Comparison of ENCODE assay signal across 8 cellular contexts in the genomic region with DNA sequence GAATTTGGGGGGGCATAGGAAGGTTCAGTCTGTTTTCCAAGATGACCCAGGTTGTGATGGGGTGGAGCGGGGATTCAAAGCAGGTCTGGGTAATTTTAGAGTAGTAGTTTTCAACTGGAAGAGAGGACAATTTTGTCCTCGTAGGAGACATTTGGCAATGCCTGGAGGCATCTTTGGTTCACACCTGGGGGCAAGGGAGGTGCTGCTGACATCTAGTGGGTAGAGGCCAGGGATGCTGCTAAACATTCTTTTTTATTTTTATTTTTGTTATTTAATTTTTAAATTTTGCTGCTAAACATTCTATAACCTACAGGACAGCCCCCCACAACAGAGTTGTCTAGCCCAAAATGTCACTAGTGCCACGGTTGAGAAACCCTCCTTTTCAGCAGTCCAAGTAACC. TPM values are rescaled to one million over a fixed set of nuclear protein-coding genes. Genes with fewer than 3 reads are reported as not detected.
DNase-seq lines count a peak whose midpoint lies in the region; ATAC-seq and TF ChIP-seq lines count a peak whose summit lies in the region.

No MANE protein-coding gene starts in this region.

- POLR2A ChIA-PET in SK-N-SH (lab: Yijun Ruan, JAX): no interaction called here

- H4K20me1 ChIP-seq in SK-N-SH (ENCODE audit: insufficient read depth): peaks cover 44% of the 10 kb centered on the region

- CTCF ChIA-PET in SK-N-SH (lab: Yijun Ruan, JAX): no interaction called here

- no peak for TF ChIP-seq RAD21 in SK-N-SH (IDR thresholded peaks at IDR 0.05; ENCODE audit: low read length)

- H3K27me3 ChIP-seq in SK-N-SH (ENCODE audit: insufficient read depth) (no peaks in the 10 kb centered on the region; the same call in 1 of the 2 replicates), spleen (replicated peaks in 1 of 7) (peaks cover 0 to 16% (median under 1%) of the 10 kb centered on the region in 7 donors)

- WGBS in SK-N-SH (ENCODE audit: low lambda C conversion rate): 83% methylated on average over 3 of the region's 3 CpGs
- 52 to 57% (median 53%) methylated on average over 3 of the region's 3 CpGs for WGBS in spleen, 5 donors

- H3K9me3 ChIP-seq in SK-N-SH (no peaks in the 10 kb centered on the region), spleen (no peaks in the 10 kb centered on the region)

- peak overlapping the region; percentile 94; the same call in 1 of the 2 replicates for H3K9ac ChIP-seq in SK-N-SH

- H3K9me2 ChIP-seq in SK-N-SH: no peaks in the 10 kb centered on the region

- H3K4me3 ChIP-seq in SK-N-SH (ENCODE audit: low read depth in 2 of 2, low read length in 1 of 2): no peak overlapping the region; a peak in 1 of 4 replicates
- H3K4me3 ChIP-seq in spleen: peak overlapping the region in 5 of 8 donors; percentile 54 to 84 (median 58)

- peaks cover 66% of the 10 kb centered on the region for H3K79me2 ChIP-seq in SK-N-SH (ENCODE audit: insufficient read depth)

- H3K27ac ChIP-seq in SK-N-SH (ENCODE audit: low read depth in 2 of 2, low read length in 1 of 2) (no peak overlapping the region), epithelial cell of prostate (peak overlapping the region; percentile 85), spleen (peak overlapping the region in 4 of 8 donors; percentile 92 to 97 (median 96))

- H2AFZ ChIP-seq in SK-N-SH (ENCODE audit: low read depth): no peak overlapping the region

- TF ChIP-seq CTCF in SK-N-SH (IDR thresholded peaks at IDR 0.05) (no peak; the same call in 1 of the 2 replicates), spleen (IDR thresholded peaks at IDR 0.05 in 8 of 11, conservative IDR thresholded peaks at IDR 0.05 in 3 of 11) (no peak)

- ATAC-seq in SK-N-SH treated with all-trans-retinoic acid at 6 μM for 48 hours (no peak), GM18867 (IDR thresholded peaks at IDR 0.05; ENCODE audit: unreplicated experiment) (no peak)

- TF ChIP-seq POLR2A in spleen (IDR thresholded peaks at IDR 0.05): no peak

- peaks cover 2 to 22% of the 10 kb centered on the region in 2 experiments for H3K4me1 ChIP-seq in SK-N-SH (ENCODE audit: control insufficient read depth in 1 of 2, insufficient read depth in 2 of 2, low read depth in 1 of 2, low read length in 1 of 2)
- H3K4me1 ChIP-seq in spleen: peaks cover 22 to 66% (median 58%) of the 10 kb centered on the region in 6 donors

- TF ChIP-seq EP300 in SK-N-SH (IDR thresholded peaks at IDR 0.05; ENCODE audit: borderline replicate concordance in 1 of 2, low read depth in 1 of 2, low read length in 1 of 2): no peak

- H3K4me2 ChIP-seq in SK-N-SH: peak overlapping the region; percentile 94

- no peaks in the 10 kb centered on the region for H3K36me3 ChIP-seq in SK-N-SH (replicated peaks in 1 of 2; ENCODE audit: control insufficient read depth in 1 of 2, insufficient read depth in 2 of 2, low read length in 1 of 2)
- no peaks in the 10 kb centered on the region for H3K36me3 ChIP-seq in spleen

- no peak for DNase-seq in SK-N-SH
- peak; percentile 60 for DNase-seq in RPMI8226
- no peak for DNase-seq in epithelial cell of prostate (ENCODE audit: low read depth, low spot score)
- no peak for DNase-seq in spleen
- DNase-seq in NCI-H526 treated with DMSO at 0.1 percent for 48 hours (lab: John Stamatoyannopoulos, UW): no peak
- no peak for DNase-seq in GM19240 (ENCODE audit: insufficient read length, low spot score)

- no peaks in the 10 kb centered on the region for H3F3A ChIP-seq in SK-N-SH (replicated peaks; ENCODE audit: insufficient read depth)

- intact Hi-C loops in spleen (cut with DNase I; ENCODE audit: low total_unique reads): no loop called here

TF ChIP-seq in SK-N-SH, 30 proteins besides CTCF, POLR2A, EP300 and RAD21:
- TF ChIP-seq MEF2A (IDR thresholded peaks at IDR 0.05; ENCODE audit: borderline replicate concordance, low read depth) (no peak), RXRA (IDR thresholded peaks at IDR 0.05; ENCODE audit: borderline replicate concordance, low read depth) (no peak), NFIC (IDR thresholded peaks at IDR 0.05; ENCODE audit: borderline replicate concordance) (no peak), JUND (IDR thresholded peaks at IDR 0.05) (no peak), SIN3A (IDR thresholded peaks at IDR 0.05; ENCODE audit: borderline replicate concordance, low read depth, low read length) (no peak), FOSL2 (IDR thresholded peaks at IDR 0.05; ENCODE audit: borderline replicate concordance, low read depth) (no peak)

TF ChIP-seq in SK-N-SH treated with all-trans-retinoic acid at 6 μM for 48 hours, 23 proteins besides CTCF, POLR2A, EP300 and RAD21 (continues in another document):
- no peak for TF ChIP-seq ZC3H10 (CRISPR knock-in tag; IDR thresholded peaks at IDR 0.05)
- TF ChIP-seq, protein P1, sequence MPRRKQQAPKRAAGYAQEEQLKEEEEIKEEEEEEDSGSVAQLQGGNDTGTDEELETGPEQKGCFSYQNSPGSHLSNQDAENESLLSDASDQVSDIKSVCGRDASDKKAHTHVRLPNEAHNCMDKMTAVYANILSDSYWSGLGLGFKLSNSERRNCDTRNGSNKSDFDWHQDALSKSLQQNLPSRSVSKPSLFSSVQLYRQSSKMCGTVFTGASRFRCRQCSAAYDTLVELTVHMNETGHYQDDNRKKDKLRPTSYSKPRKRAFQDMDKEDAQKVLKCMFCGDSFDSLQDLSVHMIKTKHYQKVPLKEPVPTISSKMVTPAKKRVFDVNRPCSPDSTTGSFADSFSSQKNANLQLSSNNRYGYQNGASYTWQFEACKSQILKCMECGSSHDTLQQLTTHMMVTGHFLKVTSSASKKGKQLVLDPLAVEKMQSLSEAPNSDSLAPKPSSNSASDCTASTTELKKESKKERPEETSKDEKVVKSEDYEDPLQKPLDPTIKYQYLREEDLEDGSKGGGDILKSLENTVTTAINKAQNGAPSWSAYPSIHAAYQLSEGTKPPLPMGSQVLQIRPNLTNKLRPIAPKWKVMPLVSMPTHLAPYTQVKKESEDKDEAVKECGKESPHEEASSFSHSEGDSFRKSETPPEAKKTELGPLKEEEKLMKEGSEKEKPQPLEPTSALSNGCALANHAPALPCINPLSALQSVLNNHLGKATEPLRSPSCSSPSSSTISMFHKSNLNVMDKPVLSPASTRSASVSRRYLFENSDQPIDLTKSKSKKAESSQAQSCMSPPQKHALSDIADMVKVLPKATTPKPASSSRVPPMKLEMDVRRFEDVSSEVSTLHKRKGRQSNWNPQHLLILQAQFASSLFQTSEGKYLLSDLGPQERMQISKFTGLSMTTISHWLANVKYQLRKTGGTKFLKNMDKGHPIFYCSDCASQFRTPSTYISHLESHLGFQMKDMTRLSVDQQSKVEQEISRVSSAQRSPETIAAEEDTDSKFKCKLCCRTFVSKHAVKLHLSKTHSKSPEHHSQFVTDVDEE (CRISPR knock-in tag; IDR thresholded peaks at IDR 0.05): no peak
- no peak for TF ChIP-seq RARB (CRISPR knock-in tag; IDR thresholded peaks at IDR 0.05)
- TF ChIP-seq TCF4 (CRISPR knock-in tag; IDR thresholded peaks at IDR 0.05; ENCODE audit: borderline replicate concordance): no peak
- no peak for TF ChIP-seq SNAI2 (CRISPR knock-in tag; IDR thresholded peaks at IDR 0.05)
- TF ChIP-seq, protein P2, sequence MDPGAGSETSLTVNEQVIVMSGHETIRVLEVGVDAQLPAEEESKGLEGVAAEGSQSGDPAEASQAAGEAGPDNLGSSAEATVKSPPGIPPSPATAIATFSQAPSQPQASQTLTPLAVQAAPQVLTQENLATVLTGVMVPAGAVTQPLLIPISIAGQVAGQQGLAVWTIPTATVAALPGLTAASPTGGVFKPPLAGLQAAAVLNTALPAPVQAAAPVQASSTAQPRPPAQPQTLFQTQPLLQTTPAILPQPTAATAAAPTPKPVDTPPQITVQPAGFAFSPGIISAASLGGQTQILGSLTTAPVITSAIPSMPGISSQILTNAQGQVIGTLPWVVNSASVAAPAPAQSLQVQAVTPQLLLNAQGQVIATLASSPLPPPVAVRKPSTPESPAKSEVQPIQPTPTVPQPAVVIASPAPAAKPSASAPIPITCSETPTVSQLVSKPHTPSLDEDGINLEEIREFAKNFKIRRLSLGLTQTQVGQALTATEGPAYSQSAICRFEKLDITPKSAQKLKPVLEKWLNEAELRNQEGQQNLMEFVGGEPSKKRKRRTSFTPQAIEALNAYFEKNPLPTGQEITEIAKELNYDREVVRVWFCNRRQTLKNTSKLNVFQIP (CRISPR knock-in tag; IDR thresholded peaks at IDR 0.05; ENCODE audit: borderline replicate concordance, low read depth): no peak
- TF ChIP-seq ZNF8 (CRISPR knock-in tag; IDR thresholded peaks at IDR 0.05): no peak

RNA-seq across cellular contexts. Expression of a gene that starts 1.9 kb away (rescaled TPM):
- 15.3 and 16.6 TPM in 2 replicates for polyA plus RNA-seq in SK-N-SH (2012; rRNA removed)
- 19.6 and 29.5 TPM in 2 replicates for polyA plus RNA-seq in SK-N-SH (2012; cell fraction: cytosol; rRNA removed)
- 3.9 and 11.4 TPM in 2 replicates for polyA plus RNA-seq in SK-N-SH (2012; cell fraction: nucleus; rRNA removed)
- 10 to 100 TPM; 24.7 to 36.5 (median 30.7) TPM for total RNA-seq in spleen
- polyA plus RNA-seq in spleen: 10 to 100 TPM; 20.3 to 24.1 (median 23.1) TPM

RNA-seq across cellular contexts. Expression of a gene that starts 37.9 kb away (rescaled TPM):
- polyA plus RNA-seq in SK-N-SH (2012; rRNA removed) (0.84 and 1.2 TPM in 2 replicates), spleen (1 to 10 TPM; 2.6 to 3.7 (median 3.5) TPM)
- polyA plus RNA-seq in SK-N-SH (2012; cell fraction: cytosol; rRNA removed): 1.0 and 1.2 TPM in 2 replicates
- 1.4 and 2.2 TPM in 2 replicates for polyA plus RNA-seq in SK-N-SH (2012; cell fraction: nucleus; rRNA removed)
- 10 to 100 TPM in 3 of 7 donors, 1 to 10 TPM in 4; 7.0 to 11.6 (median 8.8) TPM for total RNA-seq in spleen

RNA-seq across cellular contexts. Expression of a gene that starts 43.6 kb away (rescaled TPM):
- polyA plus RNA-seq in SK-N-SH (2012; rRNA removed) (10.4 and 12.5 TPM in 2 replicates), spleen (10 to 100 TPM; 10.8 to 12.0 (median 11.2) TPM)
- polyA plus RNA-seq in SK-N-SH (2012; cell fraction: cytosol; rRNA removed): 11.0 and 12.0 TPM in 2 replicates
- 14.3 and 22.0 TPM in 2 replicates for polyA plus RNA-seq in SK-N-SH (2012; cell fraction: nucleus; rRNA removed)
- total RNA-seq in spleen: 10 to 100 TPM; 21.2 to 29.5 (median 23.8) TPM

RNA-seq across cellular contexts. Expression of a gene that starts 43.7 kb away (rescaled TPM):
- polyA plus RNA-seq in SK-N-SH (2012; rRNA removed) (13.4 and 16.5 TPM in 2 replicates), spleen (100 to 1,000 TPM in 1 of 3 donors, 10 to 100 TPM in 2; 52.1 to 138 (median 54.0) TPM)
- 8.3 and 9.3 TPM in 2 replicates for polyA plus RNA-seq in SK-N-SH (2012; cell fraction: cytosol; rRNA removed)
- 71.4 and 113 TPM in 2 replicates for polyA plus RNA-seq in SK-N-SH (2012; cell fraction: nucleus; rRNA removed)
- 10 to 100 TPM; 33.6 to 54.8 (median 47.7) TPM for total RNA-seq in spleen

Comparison
In these comparisons a context has a peak if more than half of its experiments do, and no peak if none do; other contexts are left out.
1. H3K4me3 ChIP-seq: peak in spleen (5 of 8); none in SK-N-SH (0 of 2).